ENCODE assay signal across 8 cellular contexts in genomic region chr1:2255420-2256369, GRCh38. TPM values are rescaled to one million over a fixed set of nuclear protein-coding genes. Genes with fewer than 3 reads are reported as not detected.
DNase-seq lines count a peak whose midpoint lies in the region; ATAC-seq and TF ChIP-seq lines count a peak whose summit lies in the region.

No MANE protein-coding gene starts in this region.

- H3K4me3 Mint-ChIP-seq in activated T-helper 17 cell treated with anti-CD3 and anti-CD28 coated beads, Interleukin-2, amount 50 U/mL, for 72 hours = no peak overlapping the region

- ATAC-seq in HG03108 (IDR thresholded peaks at IDR 0.05; ENCODE audit: unreplicated experiment) (peak; percentile 45), RWPE2 (ENCODE audit: low read depth) (peak; percentile 63), heart right ventricle (peak in 7 of 8 donors; percentile 7 to 54 (median 36)), GM19324 (IDR thresholded peaks at IDR 0.05; ENCODE audit: low FRiP score, unreplicated experiment) (no peak)
- peak; percentile 60 for ATAC-seq in activated T-helper 17 cell treated with anti-CD3 and anti-CD28 coated beads, Interleukin-2, amount 50 U/mL, for 72 hours (replicated peaks)

- no peak overlapping the region for H3K27ac Mint-ChIP-seq in activated T-helper 17 cell treated with anti-CD3 and anti-CD28 coated beads, Interleukin-2, amount 50 U/mL, for 72 hours

- 39 to 46% methylated on average over 5 of the region's 5 CpGs for WGBS in heart right ventricle, 2 donors

- peaks cover 19% of the 10 kb centered on the region for H3K36me3 Mint-ChIP-seq in activated T-helper 17 cell treated with anti-CD3 and anti-CD28 coated beads, Interleukin-2, amount 50 U/mL, for 72 hours (ENCODE audit: low read depth)

- peak overlapping the region; percentile 96 for H3K27ac ChIP-seq in RWPE2 (ENCODE audit: poor library complexity, severe bottlenecking)
- H3K27ac ChIP-seq in heart right ventricle = peak overlapping the region; percentile 61 to 90 (median 82)

- H3K36me3 ChIP-seq in RWPE2 (ENCODE audit: low read depth) (peaks cover 17% of the 10 kb centered on the region), heart right ventricle (peaks cover 0 to 10% (median 0%) of the 10 kb centered on the region in 9 donors)

- TF ChIP-seq CTCF in RWPE2 (IDR thresholded peaks at IDR 0.05; ENCODE audit: poor library complexity, severe bottlenecking) (no peak), heart right ventricle (IDR thresholded peaks at IDR 0.05) (no peak)

- H3K27me3 Mint-ChIP-seq in activated T-helper 17 cell treated with anti-CD3 and anti-CD28 coated beads, Interleukin-2, amount 50 U/mL, for 72 hours = no peaks in the 10 kb centered on the region

- no peaks in the 10 kb centered on the region for H3K9me3 Mint-ChIP-seq in activated T-helper 17 cell treated with anti-CD3 and anti-CD28 coated beads, Interleukin-2, amount 50 U/mL, for 72 hours

- H3K4me3 ChIP-seq in RWPE2 (ENCODE audit: severe bottlenecking) (no peak overlapping the region), heart right ventricle (no peak overlapping the region)

- H3K9me3 ChIP-seq in RWPE2 (ENCODE audit: severe bottlenecking) (peaks cover 6% of the 10 kb centered on the region), heart right ventricle (peaks cover 0 to 31% (median 15%) of the 10 kb centered on the region in 11 donors)

- intact Hi-C loops in heart right ventricle (cut with DNase I) = no loop called here
- intact Hi-C loops in posterior cingulate gyrus (cut with DNase I) = loop anchor here (2.0 kb wide), 1 partner anchor 27 kb away; the partner anchor contains the start of gene SKI

- DNase-seq in ELR (ENCODE audit: low read depth) = peak; percentile 83
- DNase-seq in RWPE2 (ENCODE audit: low spot score) = no peak
- DNase-seq in heart right ventricle = no peak
- peak; percentile 49 for DNase-seq in stimulated activated CD4-positive, alpha-beta T cell treated with anti-CD3 and anti-CD28 coated beads, Interleukin-4, amount 100 ng/mL, for 1 hour
- DNase-seq in posterior cingulate gyrus = no peak

- H3K4me1 Mint-ChIP-seq in activated T-helper 17 cell treated with anti-CD3 and anti-CD28 coated beads, Interleukin-2, amount 50 U/mL, for 72 hours = peaks cover 19% of the 10 kb centered on the region

- H3K27me3 ChIP-seq in RWPE2 (ENCODE audit: insufficient read depth, poor library complexity, severe bottlenecking) (no peaks in the 10 kb centered on the region), heart right ventricle (no peaks in the 10 kb centered on the region)

- H3K4me1 ChIP-seq in RWPE2 (ENCODE audit: insufficient read depth, poor library complexity, severe bottlenecking) (peaks cover 8% of the 10 kb centered on the region), heart right ventricle (peaks cover 42 to 97% (median 87%) of the 10 kb centered on the region in 9 donors)

RNA-seq across cellular contexts. Expression of gene SKI, which starts 27.6 kb away (rescaled TPM):
- total RNA-seq in activated T-helper 17 cell treated with anti-CD3 and anti-CD28 coated beads, Interleukin-2, amount 50 U/mL, for 72 hours = 10 to 100 TPM; 39.5 to 52.1 TPM
- total RNA-seq in heart right ventricle = 10 to 100 TPM; 29.4 to 50.9 (median 38.3) TPM
- 10 to 100 TPM; 13.8 to 16.6 TPM for polyA plus RNA-seq in heart right ventricle

Comparison
In these comparisons a context has a peak if more than half of its experiments do, and no peak if none do; other contexts are left out.
1. DNase-seq: peak in ELR (single experiment) and stimulated activated CD4-positive, alpha-beta T cell treated with anti-CD3 and anti-CD28 coated beads, Interleukin-4, amount 100 ng/mL, for 1 hour (single experiment); none in RWPE2 (single experiment), heart right ventricle (0 of 2) and posterior cingulate gyrus (0 of 10).